In genomic region chr2:54115284-54116137, GRCh38 we compare ENCODE assay signal across 2 cellular contexts.
TF ChIP-seq lines count a peak whose summit lies in the region.

Gene ACYP2 (plus strand): TSS chr2:54115615.

TF ChIP-seq in A549, 52 proteins besides CTCF, POLR2A, EP300 and RAD21 (continued from another document):
- TF ChIP-seq EHF (CRISPR knock-in tag; IDR thresholded peaks at IDR 0.05) (no peak), HOXB5 (CRISPR knock-in tag; IDR thresholded peaks at IDR 0.05) (peak; percentile 55; the same call in 1 of the 2 replicates)

TF ChIP-seq in K562, 482 proteins besides CTCF, POLR2A, EP300 and RAD21 (continued from another document and continues in another):
- TF ChIP-seq MGA (IDR thresholded peaks at IDR 0.05) (peak; percentile 68), MXI1 (IDR thresholded peaks at IDR 0.05; ENCODE audit: low read depth, low read length) (no peak), TAF1 (IDR thresholded peaks at IDR 0.05; ENCODE audit: control insufficient read depth, extremely low read depth, insufficient read depth, low read length, severe bottlenecking) (peak; percentile 81), ATF6 (CRISPR knock-in tag; IDR thresholded peaks at IDR 0.05) (peak; percentile 55; the same call in 1 of the 2 replicates), ZNF24 (IDR thresholded peaks at IDR 0.05) (no peak), MAFK (IDR thresholded peaks at IDR 0.05; ENCODE audit: low read length) (peak; percentile 82), GABPA (tag; conservative IDR thresholded peaks at IDR 0.05; ENCODE audit: low read depth) (peak; percentile 94), ATF3 (IDR thresholded peaks at IDR 0.05) (no peak), ATF3 (CRISPR knock-in tag; conservative IDR thresholded peaks at IDR 0.05) (no peak), E2F3 (CRISPR knock-in tag; IDR thresholded peaks at IDR 0.05) (peak; percentile 74; the same call in 1 of the 2 replicates), POLR2AphosphoS5 (IDR thresholded peaks at IDR 0.05; ENCODE audit: control insufficient read depth, insufficient read depth, low read depth, low read length) (peak; percentile 86), XRCC4 (IDR thresholded peaks at IDR 0.05; ENCODE audit: extremely low read depth, insufficient read depth, insufficient read length) (no peak), ZNF280A (IDR thresholded peaks at IDR 0.05; ENCODE audit: low read depth, partially characterized antibody) (no peak), FIP1L1 (IDR thresholded peaks at IDR 0.05; ENCODE audit: low read depth, low read length, poor library complexity, severe bottlenecking) (peak; percentile 84), CC2D1A (IDR thresholded peaks at IDR 0.05) (peak; percentile 75), ZBTB9 (CRISPR knock-in tag; IDR thresholded peaks at IDR 0.05) (peak; percentile 81; the same call in 1 of the 2 replicates), FOXM1 (IDR thresholded peaks at IDR 0.05; ENCODE audit: low read depth) (no peak), FOXM1 (CRISPR knock-in tag; IDR thresholded peaks at IDR 0.05; ENCODE audit: low read depth) (peak; percentile 60; the same call in 1 of the 2 replicates), PPARD (CRISPR knock-in tag; IDR thresholded peaks at IDR 0.05) (no peak), ELF2 (CRISPR knock-in tag; IDR thresholded peaks at IDR 0.05) (peak; percentile 79), TFAP4 (CRISPR knock-in tag; IDR thresholded peaks at IDR 0.05; ENCODE audit: borderline replicate concordance) (peak; percentile 88), U2AF1 (optimal IDR thresholded peaks at IDR 0.05; ENCODE audit: low read depth, low read length) (no peak), PREB (CRISPR knock-in tag; IDR thresholded peaks at IDR 0.05) (no peak), PRDM10 (IDR thresholded peaks at IDR 0.05; ENCODE audit: partially characterized antibody) (peak; percentile 88), PCBP2 (IDR thresholded peaks at IDR 0.05; ENCODE audit: low read depth, low read length, poor library complexity, severe bottlenecking) (no peak), PHTF2 (CRISPR knock-in tag; IDR thresholded peaks at IDR 0.05) (no peak), SETDB1 (IDR thresholded peaks at IDR 0.05; ENCODE audit: low read length) (no peak), MAFG (tag; conservative IDR thresholded peaks at IDR 0.05) (peak; percentile 90), YY1 (IDR thresholded peaks at IDR 0.05; ENCODE audit: borderline replicate concordance in 1 of 3, control insufficient read depth in 1 of 3, extremely low read depth in 1 of 3, insufficient read depth in 3 of 3, insufficient read length in 1 of 3, insufficient replicate concordance in 2 of 3, low read depth in 1 of 3, low read length in 2 of 3) (peak; percentile 35 to 90 (median 82)), RB1 (IDR thresholded peaks at IDR 0.05; ENCODE audit: low read depth) (peak; percentile 62), LEF1 (IDR thresholded peaks at IDR 0.05) (peak; percentile 48; the same call in 1 of the 2 replicates), CHCHD3 (CRISPR knock-in tag; IDR thresholded peaks at IDR 0.05) (no peak), SRSF9 (IDR thresholded peaks at IDR 0.05; ENCODE audit: borderline replicate concordance, low read depth, low read length) (no peak), BRD4 (IDR thresholded peaks at IDR 0.05) (peak; percentile 97)
